Comparison of ENCODE assay signal across 15 cellular contexts in genomic region chr2:47288864-47289263, GRCh38.
DNase-seq lines count a peak whose midpoint lies in the region; ATAC-seq and TF ChIP-seq lines count a peak whose summit lies in the region.
"Had no signal": no experiment of that assay in that cellular context is flagged by ENCODE, and none has a peak within 500 bp of the region (broad histone marks: within the 10 kb centered on the region; RNA-seq: fewer than 3 reads in every experiment).

No MANE protein-coding gene starts in this region.

- DNase-seq in CD1c-positive myeloid dendritic cell (ENCODE audit: extremely low spot score) (peak; percentile 71), MV-4-11 (lab: John Stamatoyannopoulos, UW) (peak; percentile 56), dedifferentiated amniotic fluid mesenchymal stem cell (ENCODE audit: extremely low spot score) (peak; percentile 40), omental fat pad (ENCODE audit: low spot score) (no peak), HEK293T (ENCODE audit: extremely low spot score) (no peak), NCI-H526 treated with DMSO at 0.1 percent for 48 hours (lab: John Stamatoyannopoulos, UW) (no peak), NCI-H2227 (lab: John Stamatoyannopoulos, UW; ENCODE audit: unreplicated experiment) (no peak)
- DNase-seq: amygdala; Caco-2; effector memory CD4-positive, alpha-beta T cell; hypothalamus; lower lobe of right lung; NCI-H1694 treated with DMSO at 0.1 percent for 48 hours; NCI-H69 had no signal

- POLR2A ChIA-PET in HEK293T (lab: Yijun Ruan, JAX), result no interaction called here

- TF ChIP-seq CTCF in omental fat pad (IDR thresholded peaks at IDR 0.05), result no peak

- CTCF ChIA-PET in HEK293T (lab: Yijun Ruan, JAX), result no interaction called here

- ATAC-seq in omental fat pad (ENCODE audit: low FRiP score) (peak; percentile 86), GM19463 (IDR thresholded peaks at IDR 0.05; ENCODE audit: unreplicated experiment) (no peak)

TF ChIP-seq in HEK293T, 16 proteins besides CTCF, POLR2A, EP300 and RAD21:
- TF ChIP-seq NFRKB (IDR thresholded peaks at IDR 0.05), result no peak
- TF ChIP-seq LEF1 (IDR thresholded peaks at IDR 0.05; ENCODE audit: borderline replicate concordance), result no peak
- no peak for TF ChIP-seq FOXM1 (IDR thresholded peaks at IDR 0.05; ENCODE audit: borderline replicate concordance)
- no peak for TF ChIP-seq ARNT (IDR thresholded peaks at IDR 0.05)
- no peak for TF ChIP-seq ZNF384 (IDR thresholded peaks at IDR 0.05)
- TF ChIP-seq TARDBP (IDR thresholded peaks at IDR 0.05), result no peak
- no peak for TF ChIP-seq FOXK2 (IDR thresholded peaks at IDR 0.05)
- TF ChIP-seq PKNOX1 (IDR thresholded peaks at IDR 0.05), result no peak
- no peak for TF ChIP-seq L3MBTL2 (conservative IDR thresholded peaks at IDR 0.05)
- no peak for TF ChIP-seq ELF4 (IDR thresholded peaks at IDR 0.05)
- TF ChIP-seq SP1 (IDR thresholded peaks at IDR 0.05), result no peak

Comparison
In these comparisons a context has a peak if more than half of its experiments do, and no peak if none do; other contexts are left out.
1. DNase-seq: peak in CD1c-positive myeloid dendritic cell (single experiment), MV-4-11 (single experiment) and dedifferentiated amniotic fluid mesenchymal stem cell (single experiment); none in omental fat pad (single experiment), HEK293T (single experiment), NCI-H526 treated with DMSO at 0.1 percent for 48 hours (single experiment) and NCI-H2227 (single experiment).